ENCODE assay signal across 8 cellular contexts in the genomic region with DNA sequence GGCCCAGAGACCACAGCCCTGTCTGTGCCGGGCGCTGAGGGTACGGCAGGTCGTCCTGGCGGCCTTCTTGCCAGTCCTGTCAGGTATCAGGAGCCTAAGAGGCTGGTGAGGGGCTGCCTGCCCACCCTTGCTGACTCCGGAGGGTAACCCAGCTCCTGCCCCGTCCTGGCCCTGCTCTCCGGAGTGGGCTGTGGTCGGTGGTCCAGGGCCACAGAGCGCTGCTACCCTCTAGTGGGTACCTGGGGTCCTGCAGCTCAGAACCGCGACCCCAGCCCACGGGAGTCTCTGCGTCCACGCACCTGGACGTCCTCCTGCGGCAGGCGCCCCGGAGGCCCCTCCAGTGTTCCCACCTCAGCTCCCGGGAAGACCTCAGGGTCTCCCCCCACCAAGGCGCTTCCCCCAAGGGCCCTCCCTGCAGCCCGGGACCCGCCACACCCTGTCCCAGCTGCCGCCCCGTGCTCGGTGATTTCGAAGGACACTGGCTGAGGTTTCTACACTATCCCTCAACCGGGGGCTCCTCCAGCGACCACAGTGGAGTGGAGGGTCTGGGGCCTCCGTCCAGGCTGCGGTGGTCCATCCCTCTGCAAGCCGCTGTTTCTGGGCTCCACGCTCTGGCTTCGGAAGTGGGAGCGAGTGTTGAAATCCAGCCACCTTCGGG.
DNase-seq lines count a peak whose midpoint lies in the region; ATAC-seq and TF ChIP-seq lines count a peak whose summit lies in the region.

No MANE protein-coding gene starts in this region.

- WGBS in liver: 41% methylated on average over 36 of the region's 36 CpGs

- POLR2A ChIA-PET in HCT116 (lab: Charles Lee): interaction anchor here (1.3 kb wide), 1 partner anchor 260 kb away, joined by 5 read pairs; no protein-coding TSS in a partner anchor

- no TSS peak for BruUV-seq in HCT116 (replicated peaks; lab: Mats Ljungman, UMichigan)

- no peaks in the 10 kb centered on the region for H3K36me3 ChIP-seq in BLaER1 treated with 17β-estradiol and CSF1 and Interleukin-3, amounts not matched to agents 10 nM and 100 nM
- H3K36me3 ChIP-seq in HCT116 (ENCODE audit: control insufficient read depth in 1 of 2, insufficient read depth in 2 of 2, low read length in 2 of 2): no peaks in the 10 kb centered on the region
- H3K36me3 ChIP-seq in ascending aorta: no peaks in the 10 kb centered on the region
- H3K36me3 ChIP-seq in liver (ENCODE audit: control insufficient read depth in 4 of 4, insufficient read depth in 3 of 4, low read depth in 1 of 4, low read length in 3 of 4): no peaks in the 10 kb centered on the region

- TF ChIP-seq CTCF in HCT116 (IDR thresholded peaks at IDR 0.05 in 2 of 3, conservative IDR thresholded peaks at IDR 0.05 in 1 of 3; ENCODE audit: borderline replicate concordance in 1 of 3, insufficient read depth in 1 of 3, low read depth in 2 of 3, low read length in 2 of 3): peak; percentile 62 to 81 (median 73)
- TF ChIP-seq CTCF in ascending aorta (IDR thresholded peaks at IDR 0.05): peak in 2 of 3 experiments; percentile 12 to 32
- TF ChIP-seq CTCF in liver (IDR thresholded peaks at IDR 0.05; ENCODE audit: low read depth, low read length, missing input control): peak; percentile 21

- H3K4me2 ChIP-seq in BLaER1 treated with 17β-estradiol and CSF1 and Interleukin-3, amounts not matched to agents 10 nM and 100 nM: peak overlapping the region; percentile 67 to 91 (median 76); a peak in 21 of 22 replicates
- peak overlapping the region; percentile 68 for H3K4me2 ChIP-seq in HCT116 (ENCODE audit: low read length)

- H3K4me1 ChIP-seq in BLaER1 treated with 17β-estradiol and CSF1 and Interleukin-3, amounts not matched to agents 10 nM and 100 nM: peaks cover 10 to 50% (median 36%) of the 10 kb centered on the region in 10 experiments; a peak in 19 of 20 replicates
- peaks cover 0 to 14% of the 10 kb centered on the region in 2 experiments; a peak in 2 of 4 replicates for H3K4me1 ChIP-seq in HCT116 (ENCODE audit: control insufficient read depth in 1 of 2, insufficient read depth in 2 of 2, low read length in 2 of 2)
- H3K4me1 ChIP-seq in ascending aorta: no peaks in the 10 kb centered on the region
- peaks cover 0 to 4% (median 1%) of the 10 kb centered on the region in 4 donors for H3K4me1 ChIP-seq in liver (ENCODE audit: control insufficient read depth in 4 of 4, insufficient read depth in 4 of 4, low read length in 3 of 4)

- TF ChIP-seq RAD21 in HCT116 (IDR thresholded peaks at IDR 0.05; ENCODE audit: low read depth) (peak; percentile 92), liver (IDR thresholded peaks at IDR 0.05) (no peak)

- no peaks in the 10 kb centered on the region for H3K79me2 ChIP-seq in HCT116 (ENCODE audit: insufficient read depth, low read length)

- H2AFZ ChIP-seq in HCT116 (ENCODE audit: low read depth, low read length, poor library complexity, severe bottlenecking): no peak overlapping the region

- H3K27me3 ChIP-seq in BLaER1 treated with 17β-estradiol and CSF1 and Interleukin-3, amounts not matched to agents 10 nM and 100 nM: peaks cover 0 to 3% (median 0%) of the 10 kb centered on the region in 11 experiments; a peak in 1 of 22 replicates
- H3K27me3 ChIP-seq in HCT116 (ENCODE audit: insufficient read depth, low read length): peaks cover 8% of the 10 kb centered on the region; the same call in 1 of the 2 replicates
- H3K27me3 ChIP-seq in ascending aorta: no peaks in the 10 kb centered on the region
- no peaks in the 10 kb centered on the region for H3K27me3 ChIP-seq in liver (ENCODE audit: control insufficient read depth in 4 of 4, insufficient read depth in 4 of 4, low read length in 3 of 4)

- CTCF ChIA-PET in HCT116 (lab: Charles Lee): interaction anchor here (0.7 to 3.6 kb wide), 18 partner anchors 109 to 1498 kb away, joined by 3 to 53 read pairs (median 5); partner anchors contain the start of gene P2RX2

- intact Hi-C loops in HCT116 (cut with micrococcal nuclease) (loop anchor here (1.0 kb wide), 1 partner anchor 260 kb away; no protein-coding TSS in a partner anchor), ascending aorta (cut with DNase I) (loop anchor here (10.0 kb wide), 1 partner anchor 111 kb away; no protein-coding TSS in a partner anchor)

- H3K9ac ChIP-seq in BLaER1 treated with 17β-estradiol and CSF1 and Interleukin-3, amounts not matched to agents 10 nM and 100 nM: peak overlapping the region in 5 of 11 experiments; percentile 35 to 52 (median 43); a peak in 7 of 22 replicates
- H3K9ac ChIP-seq in HCT116 (ENCODE audit: low read length): no peak overlapping the region
- no peak overlapping the region for H3K9ac ChIP-seq in liver (ENCODE audit: low read depth in 1 of 2, low read length in 2 of 2)

- H3K9me2 ChIP-seq in HCT116 (ENCODE audit: insufficient read depth): no peaks in the 10 kb centered on the region

- RAD21 ChIA-PET in HCT116 (lab: Charles Lee; ENCODE audit: low non-redundant PET in 1 of 2, low total read pairs in 2 of 2, uncharacterized antibody in 2 of 2, unreplicated experiment in 2 of 2): interaction anchor here (0.7 to 2.3 kb wide), 5 partner anchors 129 to 260 kb away, joined by 3 to 21 read pairs (median 6); no protein-coding TSS in a partner anchor

- ATAC-seq in HCT116 (peak; percentile 50), GM19452 (IDR thresholded peaks at IDR 0.05; ENCODE audit: unreplicated experiment) (no peak), HG03439 (IDR thresholded peaks at IDR 0.05; ENCODE audit: unreplicated experiment) (no peak)

- no peak overlapping the region for H3K4me3 ChIP-seq in BLaER1 treated with 17β-estradiol and CSF1 and Interleukin-3, amounts not matched to agents 10 nM and 100 nM
- H3K4me3 ChIP-seq in HCT116 (replicated peaks in 1 of 2; ENCODE audit: low read depth in 1 of 2, low read length in 2 of 2) (no peak overlapping the region), ascending aorta (no peak overlapping the region), liver (ENCODE audit: low read depth in 1 of 3, low read length in 3 of 3) (no peak overlapping the region)

- H3K9me3 ChIP-seq in BLaER1 treated with 17β-estradiol and CSF1 and Interleukin-3, amounts not matched to agents 10 nM and 100 nM (replicated peaks in 1 of 11): no peaks in the 10 kb centered on the region
- H3K9me3 ChIP-seq in HCT116 (ENCODE audit: control insufficient read depth in 1 of 2, insufficient read depth in 1 of 2, low read depth in 1 of 2, low read length in 2 of 2) (no peaks in the 10 kb centered on the region), ascending aorta (no peaks in the 10 kb centered on the region), liver (ENCODE audit: control insufficient read depth in 4 of 4, low read length in 3 of 4) (no peaks in the 10 kb centered on the region)

- TF ChIP-seq POLR2A in HCT116 (IDR thresholded peaks at IDR 0.05; ENCODE audit: borderline replicate concordance, extremely low read depth, insufficient read depth, insufficient read length): no peak

- no peak overlapping the region for H3K27ac ChIP-seq in BLaER1 treated with 17β-estradiol and CSF1 and Interleukin-3, amounts not matched to agents 10 nM and 100 nM
- H3K27ac ChIP-seq in HCT116 (ENCODE audit: low read depth, low read length) (no peak overlapping the region), ascending aorta (no peak overlapping the region), liver (ENCODE audit: low read depth in 1 of 2, low read length in 2 of 2) (no peak overlapping the region)

- peaks cover 0 to 15% (median 5%) of the 10 kb centered on the region in 11 experiments; a peak in 7 of 22 replicates for H4K20me1 ChIP-seq in BLaER1 treated with 17β-estradiol and CSF1 and Interleukin-3, amounts not matched to agents 10 nM and 100 nM
- H4K20me1 ChIP-seq in HCT116 (ENCODE audit: insufficient read depth): no peaks in the 10 kb centered on the region

- DNase-seq in HCT116 (ENCODE audit: low read depth, low spot score): no peak
- no peak for DNase-seq in ascending aorta (ENCODE audit: low spot score in 2 of 2)
- DNase-seq in NCI-H510A (lab: John Stamatoyannopoulos, UW): no peak
- DNase-seq in stimulated activated CD4-positive, alpha-beta T cell treated with anti-CD3 and anti-CD28 coated beads, Interleukin-4, amount 100 ng/mL, for 4 hours: no peak

TF ChIP-seq in HCT116, 20 proteins besides CTCF, POLR2A, EP300 and RAD21 (continues in another document):
- TF ChIP-seq JUND (IDR thresholded peaks at IDR 0.05) (no peak), POLR2AphosphoS5 (IDR thresholded peaks at IDR 0.05; ENCODE audit: low read depth, low read length) (no peak), TCF7L2 (IDR thresholded peaks at IDR 0.05; ENCODE audit: borderline replicate concordance, extremely low read depth, insufficient read depth, insufficient read length) (no peak), EGR1 (IDR thresholded peaks at IDR 0.05; ENCODE audit: low read depth) (no peak), CEBPB (IDR thresholded peaks at IDR 0.05; ENCODE audit: low read depth) (no peak), SP1 (IDR thresholded peaks at IDR 0.05; ENCODE audit: low read depth) (no peak), EZH2phosphoT487 (IDR thresholded peaks at IDR 0.05; ENCODE audit: borderline replicate concordance) (no peak), MAX (IDR thresholded peaks at IDR 0.05) (no peak)

TF ChIP-seq in liver, 16 proteins besides CTCF, POLR2A, EP300 and RAD21 (continues in another document):
- no peak for TF ChIP-seq MAX (IDR thresholded peaks at IDR 0.05)
- no peak for TF ChIP-seq RXRA (IDR thresholded peaks at IDR 0.05)
- no peak for TF ChIP-seq YY1 (IDR thresholded peaks at IDR 0.05)
- TF ChIP-seq HNF4A (conservative IDR thresholded peaks at IDR 0.05): no peak
- TF ChIP-seq SP1 (IDR thresholded peaks at IDR 0.05): no peak
- TF ChIP-seq TAF1 (conservative IDR thresholded peaks at IDR 0.05): no peak
- no peak for TF ChIP-seq FOXA1 (IDR thresholded peaks at IDR 0.05)
- TF ChIP-seq NR2F2 (IDR thresholded peaks at IDR 0.05): no peak
- TF ChIP-seq, protein P1, sequence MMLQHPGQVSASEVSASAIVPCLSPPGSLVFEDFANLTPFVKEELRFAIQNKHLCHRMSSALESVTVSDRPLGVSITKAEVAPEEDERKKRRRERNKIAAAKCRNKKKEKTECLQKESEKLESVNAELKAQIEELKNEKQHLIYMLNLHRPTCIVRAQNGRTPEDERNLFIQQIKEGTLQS (IDR thresholded peaks at IDR 0.05): no peak
- TF ChIP-seq FOXA2 (IDR thresholded peaks at IDR 0.05): no peak

Comparison
In these comparisons a context has a peak if more than half of its experiments do, and no peak if none do; other contexts are left out.
1. CTCF ChIP-seq: peak in every context shown above with its lines; median percentile 73 in HCT116; 22 in ascending aorta; 21 in liver.